In genomic region chr9:129227843-129228189, GRCh38 we compare ENCODE assay signal across 23 cellular contexts.
"Had no signal": no experiment of that assay in that cellular context is flagged by ENCODE, and none has a peak within 500 bp of the region (broad histone marks: within the 10 kb centered on the region; RNA-seq: fewer than 3 reads in every experiment).

No MANE protein-coding gene starts in this region.

- H3K9ac ChIP-seq: KMS-11, SK-N-SH had no signal

- H3K27ac ChIP-seq: KMS-11, RWPE1 had no signal

- H3K9me3 ChIP-seq: SK-N-SH had no signal

- DNase-seq: IMR-90; Kasumi-1; MM.1S; NCI-H1092 treated with DMSO at 0.1 percent for 48 hours; NCI-H1436; NCI-H187; NCI-H2029; NCI-H2081 treated with DMSO at 0.1 percent for 48 hours; NCI-H2171; NCI-H226; NCI-H446; NCI-H510A; NCI-H524 treated with DMSO at 0.1 percent for 48 hours; NCI-H69; NCI-H774; NK-92 treated with Interleukin-12 subunit alpha and Interleukin-12 subunit beta, amount 100 ng/mL, for 24 hours; PC-3; SHP77; SK-N-SH; SW 1271 had no signal

- ATAC-seq: Panc1, PC-3 had no signal

- H3K4me2 ChIP-seq: KMS-11, SK-N-SH had no signal
